In genomic region chr9:121601234-121601633, GRCh38 we compare ENCODE assay signal across 15 cellular contexts. TPM values are rescaled to one million over a fixed set of nuclear protein-coding genes. Genes with fewer than 3 reads are reported as not detected.
DNase-seq lines count a peak whose midpoint lies in the region; ATAC-seq and TF ChIP-seq lines count a peak whose summit lies in the region.
"Had no signal": no experiment of that assay in that cellular context is flagged by ENCODE, and none has a peak within 500 bp of the region (broad histone marks: within the 10 kb centered on the region; RNA-seq: fewer than 3 reads in every experiment).

No MANE protein-coding gene starts in this region.

- in situ Hi-C loops in mammary epithelial cell (cut with MboI; ENCODE audit: low sequenced_read_pairs in 2 of 2): no loop called here

- H3K27me3 ChIP-seq in BLaER1 treated with 17β-estradiol and CSF1 and Interleukin-3, amounts not matched to agents 10 nM and 100 nM: peaks cover 39 to 58% (median 56%) of the 10 kb centered on the region in 11 experiments
- peaks cover 27% of the 10 kb centered on the region for H3K27me3 ChIP-seq in mammary epithelial cell (ENCODE audit: insufficient read depth, low read length)
- H3K27me3 ChIP-seq in naive thymus-derived CD4-positive, alpha-beta T cell (ENCODE audit: control insufficient read depth in 2 of 2, insufficient read depth in 2 of 2, low read length in 2 of 2): peaks cover 0 to 11% of the 10 kb centered on the region in 2 donors

- H3K27ac Mint-ChIP-seq in naive thymus-derived CD4-positive, alpha-beta T cell: no peak overlapping the region
- H3K27ac Mint-ChIP-seq: memory B cell had no signal

- TF ChIP-seq CTCF in mammary epithelial cell (conservative IDR thresholded peaks at IDR 0.05 in 1 of 2, IDR thresholded peaks at IDR 0.05 in 1 of 2; ENCODE audit: extremely low read depth in 1 of 2, insufficient read depth in 1 of 2, low read depth in 1 of 2, low read length in 2 of 2): no peak

- DNase-seq in MV-4-11 (lab: John Stamatoyannopoulos, UW) (peak; percentile 91), mammary epithelial cell (peak; percentile 54), mucosa of gallbladder (ENCODE audit: low spot score) (no peak)
- DNase-seq in naive thymus-derived CD4-positive, alpha-beta T cell: no peak
- DNase-seq in effector CD8-positive, alpha-beta T cell (lab: John Stamatoyannopoulos, UW): no peak
- DNase-seq: activated naive CD4-positive, alpha-beta T cell treated with anti-CD3 and anti-CD28 coated beads, Interleukin-2, amount 50 U/mL, for 16 hours; DMS153; NCI-H1417; NCI-H510A had no signal

- H3K36me3 ChIP-seq in BLaER1 treated with 17β-estradiol and CSF1 and Interleukin-3, amounts not matched to agents 10 nM and 100 nM: no peaks in the 10 kb centered on the region; a peak in 1 of 22 replicates
- no peaks in the 10 kb centered on the region for H3K36me3 ChIP-seq in mammary epithelial cell (ENCODE audit: insufficient read depth, low read length)
- no peaks in the 10 kb centered on the region for H3K36me3 ChIP-seq in naive thymus-derived CD4-positive, alpha-beta T cell (ENCODE audit: control insufficient read depth in 2 of 3, insufficient read depth in 3 of 3, low read length in 3 of 3)
- H3K36me3 ChIP-seq: thoracic aorta had no signal

- BruUV-seq in mammary epithelial cell (replicated peaks; lab: Mats Ljungman, UMichigan): no TSS peak

- dilution Hi-C loops in mammary epithelial cell (cut with HindIII; ENCODE audit: low sequenced_read_pairs): no loop called here

- WGBS in mammary epithelial cell (ENCODE audit: low coverage, missing lambda C conversion rate): 37% methylated on average over 3 of the region's 3 CpGs

- H3K4me3 ChIP-seq in BLaER1 treated with 17β-estradiol and CSF1 and Interleukin-3, amounts not matched to agents 10 nM and 100 nM: peak overlapping the region in 5 of 10 experiments; percentile 3 to 60 (median 43); a peak in 5 of 20 replicates
- H3K4me3 ChIP-seq in mammary epithelial cell (replicated peaks in 1 of 3; ENCODE audit: insufficient read depth in 1 of 3, low read depth in 2 of 3, low read length in 3 of 3): no peak overlapping the region
- H3K4me3 ChIP-seq in naive thymus-derived CD4-positive, alpha-beta T cell (ENCODE audit: low read length): no peak overlapping the region
- H3K4me3 ChIP-seq: thoracic aorta had no signal

- H3K9me3 ChIP-seq in BLaER1 treated with 17β-estradiol and CSF1 and Interleukin-3, amounts not matched to agents 10 nM and 100 nM (replicated peaks in 1 of 11): peaks cover 18 to 27% (median 24%) of the 10 kb centered on the region in 11 experiments
- H3K9me3 ChIP-seq in mammary epithelial cell (replicated peaks; ENCODE audit: insufficient read depth, low read length): no peaks in the 10 kb centered on the region
- H3K9me3 ChIP-seq in naive thymus-derived CD4-positive, alpha-beta T cell (ENCODE audit: control insufficient read depth in 2 of 3, low read length in 3 of 3): peaks cover 0 to 4% (median 0%) of the 10 kb centered on the region in 3 experiments
- H3K9me3 ChIP-seq: thoracic aorta had no signal

- peaks cover 0 to 6% (median 2%) of the 10 kb centered on the region in 7 donors for H3K4me1 Mint-ChIP-seq in naive thymus-derived CD4-positive, alpha-beta T cell

- CTCF ChIA-PET in mammary epithelial cell (lab: Charles Lee; ENCODE audit: low non-redundant PET): no interaction called here
- CTCF ChIA-PET in naive thymus-derived CD4-positive, alpha-beta T cell (lab: Charles Lee): no interaction called here

- H3K27me3 Mint-ChIP-seq in naive thymus-derived CD4-positive, alpha-beta T cell: peaks cover 60 to 65% (median 64%) of the 10 kb centered on the region in 5 donors

- intact Hi-C loops in mammary epithelial cell (cut with micrococcal nuclease): no loop called here
- intact Hi-C loops in naive thymus-derived CD4-positive, alpha-beta T cell (cut with micrococcal nuclease): no loop called here

- H3K4me2 ChIP-seq in BLaER1 treated with 17β-estradiol and CSF1 and Interleukin-3, amounts not matched to agents 10 nM and 100 nM: peak overlapping the region; percentile 33 to 98 (median 90)
- no peak overlapping the region for H3K4me2 ChIP-seq in mammary epithelial cell (ENCODE audit: insufficient read depth, low read depth, low read length)

- H2AFZ ChIP-seq in mammary epithelial cell (ENCODE audit: low read depth, low read length): no peak overlapping the region

- peak overlapping the region in 1 of 10 donors; percentile 19 for H3K4me3 Mint-ChIP-seq in naive thymus-derived CD4-positive, alpha-beta T cell
- H3K4me3 Mint-ChIP-seq: central memory CD8-positive, alpha-beta T cell; memory B cell had no signal

- peaks cover 0 to 7% (median 4%) of the 10 kb centered on the region in 5 donors for H3K36me3 Mint-ChIP-seq in naive thymus-derived CD4-positive, alpha-beta T cell

- peaks cover 56 to 73% (median 68%) of the 10 kb centered on the region in 10 experiments for H3K4me1 ChIP-seq in BLaER1 treated with 17β-estradiol and CSF1 and Interleukin-3, amounts not matched to agents 10 nM and 100 nM
- peaks cover 12% of the 10 kb centered on the region for H3K4me1 ChIP-seq in mammary epithelial cell (ENCODE audit: insufficient read depth, low read length)
- H3K4me1 ChIP-seq in naive thymus-derived CD4-positive, alpha-beta T cell (ENCODE audit: control insufficient read depth in 2 of 2, insufficient read depth in 2 of 2, low read length in 2 of 2): no peaks in the 10 kb centered on the region

- ATAC-seq in naive thymus-derived CD4-positive, alpha-beta T cell: peak; percentile 34
- no peak for ATAC-seq in activated CD4-positive, CD25-positive, alpha-beta regulatory T cell treated with anti-CD3 and anti-CD28 coated beads, Interleukin-2, amount 50 U/mL, for 24 hours
- ATAC-seq in HG02588 (IDR thresholded peaks at IDR 0.05; ENCODE audit: unreplicated experiment): no peak

- POLR2A ChIA-PET in naive thymus-derived CD4-positive, alpha-beta T cell (lab: Charles Lee): no interaction called here

- peak overlapping the region in 4 of 11 experiments; percentile 22 to 38 (median 30); a peak in 6 of 22 replicates for H3K27ac ChIP-seq in BLaER1 treated with 17β-estradiol and CSF1 and Interleukin-3, amounts not matched to agents 10 nM and 100 nM
- H3K27ac ChIP-seq in mammary epithelial cell (ENCODE audit: insufficient read depth, low read depth, low read length): no peak overlapping the region
- H3K27ac ChIP-seq in naive thymus-derived CD4-positive, alpha-beta T cell (ENCODE audit: low read depth, low read length): no peak overlapping the region
- H3K27ac ChIP-seq: thoracic aorta had no signal

- no peak overlapping the region for H3K9ac ChIP-seq in BLaER1 treated with 17β-estradiol and CSF1 and Interleukin-3, amounts not matched to agents 10 nM and 100 nM
- no peak overlapping the region for H3K9ac ChIP-seq in mammary epithelial cell (ENCODE audit: insufficient read depth, low read length)

- H3K79me2 ChIP-seq in mammary epithelial cell (ENCODE audit: insufficient read depth, low read length): no peaks in the 10 kb centered on the region

- no peaks in the 10 kb centered on the region for H4K20me1 ChIP-seq in BLaER1 treated with 17β-estradiol and CSF1 and Interleukin-3, amounts not matched to agents 10 nM and 100 nM
- H4K20me1 ChIP-seq in mammary epithelial cell (ENCODE audit: insufficient read depth, low read length): no peaks in the 10 kb centered on the region

- H3K9me3 Mint-ChIP-seq in naive thymus-derived CD4-positive, alpha-beta T cell: peaks cover 0 to 19% (median 10%) of the 10 kb centered on the region in 11 donors
- H3K9me3 Mint-ChIP-seq: central memory CD8-positive, alpha-beta T cell had no signal

RNA-seq across cellular contexts. Expression of gene DAB2IP, which starts 50.2 kb away (rescaled TPM):
- 100 to 1,000 TPM in 1 of 2 donors, 10 to 100 TPM in 1; 78.4 to 103 TPM for total RNA-seq in mammary epithelial cell
- 60.0 TPM for polyA plus RNA-seq in mammary epithelial cell
- polyA minus RNA-seq in mammary epithelial cell: 122 TPM
- total RNA-seq in naive thymus-derived CD4-positive, alpha-beta T cell: under 1 TPM in 1 of 5 experiments, not detected in 4; 0.15 TPM
- not detected for polyA plus RNA-seq in naive thymus-derived CD4-positive, alpha-beta T cell
- 114 TPM for total RNA-seq in mucosa of gallbladder

Comparison
In these comparisons a context has a peak if more than half of its experiments do, and no peak if none do; other contexts are left out.
1. DNase-seq: peak in MV-4-11 (single experiment) and mammary epithelial cell (single experiment); none in naive thymus-derived CD4-positive, alpha-beta T cell (0 of 9), mucosa of gallbladder (single experiment) and effector CD8-positive, alpha-beta T cell (single experiment).
2. RNA of gene DAB2IP, which starts 50.2 kb away (total RNA-seq): 114 TPM in mucosa of gallbladder (single experiment) and 78.4 to 103 TPM in mammary epithelial cell; 0.15 TPM in naive thymus-derived CD4-positive, alpha-beta T cell; every median in the first group is over 10 times any median in the second.